ENCODE assay signal across 25 cellular contexts in genomic region chr12:130183585-130184370, GRCh38. TPM values are rescaled to one million over a fixed set of nuclear protein-coding genes. Genes with fewer than 3 reads are reported as not detected.
"Had no signal": no experiment of that assay in that cellular context is flagged by ENCODE, and none has a peak within 500 bp of the region (broad histone marks: within the 10 kb centered on the region; RNA-seq: fewer than 3 reads in every experiment).

No MANE protein-coding gene starts in this region.

- H3K27ac ChIP-seq: SJSA1, SK-N-MC had no signal

- H3K27me3 ChIP-seq: MG63, SJSA1 had no signal

- DNase-seq: IMR-90, Karpas-422, KG1, MG63, NCI-H1092, NCI-H1105 treated with DMSO at 0.1 percent for 48 hours, NCI-H1417 treated with DMSO at 0.1 percent for 48 hours, NCI-H146, NCI-H1694 treated with DMSO at 0.1 percent for 48 hours, NCI-H1930, NCI-H2081 treated with DMSO at 0.1 percent for 48 hours, NCI-H2171, NCI-H226, NCI-H446, NCI-H510A, NCI-H524 treated with DMSO at 0.1 percent for 48 hours, NCI-H69, NCI-H774, Right ventricle myocardium superior, RPMI8226, SIG-M5 had no signal

- ATAC-seq: HepG2 had no signal

- H3K9me3 ChIP-seq: MG63 had no signal

- H3K36me3 ChIP-seq: MG63, SJSA1 had no signal

- H3K4me3 ChIP-seq: MG63, SJSA1, SK-N-MC had no signal

- H3K4me1 ChIP-seq: SJSA1 had no signal

RNA-seq across cellular contexts. Expression of gene FZD10, which starts 21.5 kb away (rescaled TPM):
- total RNA-seq: HepG2, HT1080, IMR-90, Right ventricle myocardium superior, SJSA1 had no signal
- polyA plus RNA-seq: HepG2, IMR-90 had no signal
